ENCODE assay signal across 8 cellular contexts in the genomic region with DNA sequence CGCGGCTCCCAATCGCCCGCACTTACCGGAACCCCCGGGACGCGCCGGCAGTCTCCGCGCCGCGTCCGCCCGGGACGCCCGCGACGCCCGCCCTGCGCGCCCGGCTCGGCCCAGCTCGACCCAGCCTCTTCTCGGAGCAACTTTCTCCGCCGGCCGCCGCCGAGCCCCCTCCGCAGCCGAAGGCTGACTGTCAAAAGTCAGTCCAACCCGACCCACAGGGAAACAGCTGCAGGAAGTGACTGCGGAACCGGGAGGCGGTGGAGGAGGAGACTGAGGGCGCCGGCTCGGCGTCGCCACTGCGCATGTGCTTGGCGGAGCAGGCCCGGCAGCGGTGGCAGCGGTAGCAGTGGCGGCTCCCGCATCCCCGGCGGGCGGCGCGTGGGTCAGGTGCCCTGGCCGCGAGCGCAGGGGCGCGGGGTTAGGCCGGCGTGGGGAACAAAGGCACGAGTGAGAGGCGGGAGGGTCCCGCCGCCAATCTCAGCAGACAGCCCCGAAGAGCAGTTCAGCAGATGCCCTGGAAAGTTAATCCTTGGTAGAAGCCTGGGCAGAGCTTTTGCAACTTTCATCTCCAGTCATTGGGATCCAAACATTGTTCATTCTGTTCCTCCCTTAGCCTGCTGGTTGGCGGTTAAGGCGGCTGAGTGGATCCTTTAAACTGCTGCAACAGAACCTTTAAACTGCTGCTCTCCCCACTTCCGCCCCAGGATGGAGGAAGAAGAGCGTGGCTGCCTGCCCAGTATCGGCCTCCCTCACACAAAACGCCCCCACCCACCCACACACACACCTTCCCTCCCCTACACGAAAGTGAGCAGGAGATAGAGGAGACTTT. TPM values are rescaled to one million over a fixed set of nuclear protein-coding genes. Genes with fewer than 3 reads are reported as not detected.
A peak's percentile ranks its signal among the peaks of the same experiment; 100 is the strongest.
DNase-seq lines count a peak whose midpoint lies in the region; ATAC-seq and TF ChIP-seq lines count a peak whose summit lies in the region.

Gene ZMAT3, minus strand, starts transcription at position 241 of the 829 bp plus-strand sequence. CDS start 4,057 bp downstream, outside the sequence.

- H3K36me3 ChIP-seq in A673 (ENCODE audit: insufficient read depth, low read length, poor library complexity, severe bottlenecking) (peaks cover 4% of the 10 kb centered on the region), WERI-Rb-1 (peaks cover 11% of the 10 kb centered on the region), mammary epithelial cell (ENCODE audit: insufficient read depth, low read length) (peaks cover 4% of the 10 kb centered on the region)

- CTCF ChIA-PET in A673 (lab: Charles Lee) = no interaction called here
- CTCF ChIA-PET in mammary epithelial cell (lab: Charles Lee; ENCODE audit: low non-redundant PET) = interaction anchor here (0.6 kb wide), 1 partner anchor 36 kb away, joined by 6 read pairs; no protein-coding TSS in a partner anchor

- intact Hi-C loops in A673 (cut with micrococcal nuclease; ENCODE audit: unreplicated experiment) (loop anchor here (2.0 kb wide), 1 partner anchor 77 kb away; the partner anchor contains the start of gene PIK3CA), mammary epithelial cell (cut with micrococcal nuclease) (loop anchor here (1.0 kb wide), 1 partner anchor 44 kb away; no protein-coding TSS in a partner anchor)

- H3K27ac ChIP-seq in A673 (ENCODE audit: low read depth, low read length, poor library complexity, severe bottlenecking) = peak within 1 kb of the TSS; percentile 78
- peak within 1 kb of the TSS; percentile 80 for H3K27ac ChIP-seq in WERI-Rb-1
- H3K27ac ChIP-seq in mammary epithelial cell (ENCODE audit: insufficient read depth, low read depth, low read length) = peak within 1 kb of the TSS; percentile 94

- dilution Hi-C loops in mammary epithelial cell (cut with HindIII; ENCODE audit: low sequenced_read_pairs) = loop anchor here (5.0 kb wide), 1 partner anchor 34 kb away; no protein-coding TSS in a partner anchor

- no peaks in the 10 kb centered on the region for H4K20me1 ChIP-seq in mammary epithelial cell (ENCODE audit: insufficient read depth, low read length)

- H3K9me3 ChIP-seq in A673 (ENCODE audit: low read depth, low read length, poor library complexity, severe bottlenecking) (no peaks in the 10 kb centered on the region), WERI-Rb-1 (ENCODE audit: severe bottlenecking) (no peaks in the 10 kb centered on the region), mammary epithelial cell (replicated peaks; ENCODE audit: insufficient read depth, low read length) (no peaks in the 10 kb centered on the region)

- H3K27me3 ChIP-seq in A673 (replicated peaks; ENCODE audit: insufficient read depth, low read depth, low read length, poor library complexity) (no peaks in the 10 kb centered on the region), WERI-Rb-1 (ENCODE audit: insufficient read depth, low read depth, severe bottlenecking) (no peaks in the 10 kb centered on the region), mammary epithelial cell (ENCODE audit: insufficient read depth, low read length) (no peaks in the 10 kb centered on the region)

- H3K4me1 ChIP-seq in A673 (ENCODE audit: insufficient read depth, low read length, poor library complexity, severe bottlenecking) (peaks cover 17% of the 10 kb centered on the region), mammary epithelial cell (ENCODE audit: insufficient read depth, low read length) (peaks cover 22% of the 10 kb centered on the region)

- H3K4me3 ChIP-seq in A673 (ENCODE audit: low read depth, low read length, poor library complexity, severe bottlenecking) = peak within 1 kb of the TSS; percentile 89
- H3K4me3 ChIP-seq in WERI-Rb-1 (ENCODE audit: low read depth, low read length) = peak within 1 kb of the TSS; percentile 66
- peak within 1 kb of the TSS; percentile 54 to 75 (median 74) for H3K4me3 ChIP-seq in mammary epithelial cell (replicated peaks in 1 of 3; ENCODE audit: insufficient read depth in 1 of 3, low read depth in 2 of 3, low read length in 3 of 3)

- DNase-seq in A673 (ENCODE audit: low spot score) = peak; percentile 87
- DNase-seq in NCI-H2171 treated with DMSO at 0.1 percent for 48 hours (lab: John Stamatoyannopoulos, UW) = peak; percentile 81
- peak; percentile 83 for DNase-seq in WERI-Rb-1
- DNase-seq in mammary epithelial cell = peak; percentile 80
- peak; percentile 82 for DNase-seq in inferior parietal cortex (ENCODE audit: extremely low spot score)
- DNase-seq in stimulated activated CD4-positive, alpha-beta T cell treated with anti-CD3 and anti-CD28 coated beads, Interleukin-12 subunit alpha, Interleukin-12 subunit beta, amount 100 ng/mL, for 24 hours (ENCODE audit: low read depth in 2 of 2) = peak; percentile 78 to 82

- POLR2A ChIA-PET in A673 (lab: Charles Lee; ENCODE audit: low non-redundant PET) = no interaction called here

- H2AFZ ChIP-seq in mammary epithelial cell (ENCODE audit: low read depth, low read length) = peak within 1 kb of the TSS; percentile 90

- ATAC-seq in GM18867 (IDR thresholded peaks at IDR 0.05; ENCODE audit: unreplicated experiment) (peak; percentile 81), HG03097 (IDR thresholded peaks at IDR 0.05; ENCODE audit: low FRiP score, unreplicated experiment) (peak; percentile 65)

- TF ChIP-seq CTCF in A673 (conservative IDR thresholded peaks at IDR 0.05; ENCODE audit: low read depth, low read length) (no peak), WERI-Rb-1 (IDR thresholded peaks at IDR 0.05; ENCODE audit: low read depth, low read length) (0 out of 2 replicates have a peak, but pooled peaks have one; percentile 4), mammary epithelial cell (conservative IDR thresholded peaks at IDR 0.05 in 1 of 2, IDR thresholded peaks at IDR 0.05 in 1 of 2; ENCODE audit: extremely low read depth in 1 of 2, insufficient read depth in 1 of 2, low read depth in 1 of 2, low read length in 2 of 2) (no peak)

- peak within 1 kb of the TSS; percentile 89 for H3K4me2 ChIP-seq in mammary epithelial cell (ENCODE audit: insufficient read depth, low read depth, low read length)

- in situ Hi-C loops in mammary epithelial cell (cut with MboI; ENCODE audit: low sequenced_read_pairs in 2 of 2) = no loop called here

- no TSS peak for BruUV-seq in A673 (replicated peaks; lab: Mats Ljungman, UMichigan)
- no TSS peak for BruUV-seq in mammary epithelial cell (replicated peaks; lab: Mats Ljungman, UMichigan)

- H3K79me2 ChIP-seq in mammary epithelial cell (ENCODE audit: insufficient read depth, low read length) = peaks cover 48% of the 10 kb centered on the region

- under 1% methylated on average over 44 of the region's 73 CpGs for WGBS in mammary epithelial cell (ENCODE audit: low coverage, missing lambda C conversion rate)

- H3K9ac ChIP-seq in mammary epithelial cell (ENCODE audit: insufficient read depth, low read length) = peak within 1 kb of the TSS; percentile 95

RNA-seq across cellular contexts. Expression of gene ZMAT3, which starts in this region (rescaled TPM):
- total RNA-seq in A673 (2021) = 8.6 and 9.5 TPM in 2 replicates
- total RNA-seq in mammary epithelial cell = 10 to 100 TPM; 31.3 to 56.2 TPM
- 24.4 TPM for polyA plus RNA-seq in mammary epithelial cell
- 64.2 TPM for polyA minus RNA-seq in mammary epithelial cell

Comparison
In these comparisons a context has a peak if more than half of its experiments do, and no peak if none do; other contexts are left out.
1. Peak in every context shown above with its lines: DNase-seq, ATAC-seq, H3K4me3 ChIP-seq and H3K27ac ChIP-seq.